In the genomic region with DNA sequence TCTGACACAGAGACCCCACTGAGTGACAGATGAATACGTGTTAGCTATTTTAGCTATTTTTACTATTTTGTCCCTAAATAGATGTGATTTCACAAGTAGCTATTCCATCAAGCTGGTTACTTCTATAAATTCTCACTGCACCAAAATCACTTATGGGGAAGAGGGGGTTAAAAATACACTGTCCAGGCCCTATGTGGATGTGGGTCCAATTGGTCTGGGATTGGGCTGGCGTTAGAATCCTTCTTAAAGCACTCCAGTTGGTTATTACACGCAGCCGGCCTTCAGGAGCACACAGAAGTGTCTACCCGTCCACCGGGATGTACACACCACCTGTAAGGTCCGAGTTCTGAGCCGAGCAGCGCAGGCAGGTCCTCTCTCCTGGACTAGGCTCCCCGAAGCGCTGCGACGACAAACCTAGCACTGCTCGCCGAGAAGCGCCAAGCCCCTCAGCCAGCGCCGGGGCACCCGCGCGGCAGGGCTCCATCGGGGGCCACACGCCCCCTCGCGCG, we compare ENCODE assay signal across 1 cellular context.
TF ChIP-seq lines count a peak whose summit lies in the region.

No MANE protein-coding gene starts in this region.

TF ChIP-seq in GM12878, 131 proteins besides CTCF, POLR2A, EP300 and RAD21 (continued from another document):
- no peak for TF ChIP-seq USF1 (IDR thresholded peaks at IDR 0.05; ENCODE audit: borderline replicate concordance, extremely low read length, insufficient read depth, low read depth, low read length)
- no peak for TF ChIP-seq MEF2B (IDR thresholded peaks at IDR 0.05; ENCODE audit: partially characterized antibody, poor library complexity, severe bottlenecking)
- TF ChIP-seq POLR2AphosphoS2 (IDR thresholded peaks at IDR 0.05; ENCODE audit: low read depth, low read length), result no peak
- no peak for TF ChIP-seq NRF1 (conservative IDR thresholded peaks at IDR 0.05; ENCODE audit: low read depth, low read length)
- TF ChIP-seq PML (IDR thresholded peaks at IDR 0.05; ENCODE audit: low read length), result no peak
- no peak for TF ChIP-seq ZNF622 (IDR thresholded peaks at IDR 0.05)
- no peak for TF ChIP-seq FOXM1 (IDR thresholded peaks at IDR 0.05; ENCODE audit: low read depth, low read length)
- TF ChIP-seq HDGF (IDR thresholded peaks at IDR 0.05), result no peak
- no peak for TF ChIP-seq BMI1 (IDR thresholded peaks at IDR 0.05; ENCODE audit: borderline replicate concordance)
- TF ChIP-seq SMC3 (IDR thresholded peaks at IDR 0.05; ENCODE audit: borderline replicate concordance, low read length), result no peak
- TF ChIP-seq ZBED1 (IDR thresholded peaks at IDR 0.05; ENCODE audit: borderline replicate concordance), result no peak
- peak; percentile 3; the same call in 1 of the 2 replicates for TF ChIP-seq BACH1 (IDR thresholded peaks at IDR 0.05; ENCODE audit: borderline replicate concordance)
- TF ChIP-seq POLR2AphosphoS5 (IDR thresholded peaks at IDR 0.05; ENCODE audit: low read length), result 0 out of 2 replicates have a peak, but pooled peaks have one; percentile 14
- TF ChIP-seq CHD2 (IDR thresholded peaks at IDR 0.05; ENCODE audit: borderline replicate concordance, low read depth, low read length), result no peak
- TF ChIP-seq SIN3A (IDR thresholded peaks at IDR 0.05; ENCODE audit: low read depth, low read length), result peak; percentile 18; the same call in 1 of the 2 replicates
- TF ChIP-seq RB1 (IDR thresholded peaks at IDR 0.05; ENCODE audit: borderline replicate concordance), result peak; percentile 19; the same call in 1 of the 2 replicates
- no peak for TF ChIP-seq MYC (IDR thresholded peaks at IDR 0.05; ENCODE audit: insufficient read depth, insufficient read length, insufficient replicate concordance, low read length, severe bottlenecking)
- no peak for TF ChIP-seq SKIL (IDR thresholded peaks at IDR 0.05; ENCODE audit: low read depth, poor library complexity, severe bottlenecking)
- TF ChIP-seq ESRRA (IDR thresholded peaks at IDR 0.05; ENCODE audit: low read length), result no peak
- TF ChIP-seq NKRF (conservative IDR thresholded peaks at IDR 0.05), result peak; percentile 9; the same call in 1 of the 2 replicates
- TF ChIP-seq NR2F1 (conservative IDR thresholded peaks at IDR 0.05), result no peak
